13 cellular contexts compared by ENCODE assay signal in genomic region chr2:136019304-136019703, GRCh38. TPM values are rescaled to one million over a fixed set of nuclear protein-coding genes. Genes with fewer than 3 reads are reported as not detected.
DNase-seq lines count a peak whose midpoint lies in the region; ATAC-seq and TF ChIP-seq lines count a peak whose summit lies in the region.
"Had no signal": no experiment of that assay in that cellular context is flagged by ENCODE, and none has a peak within 500 bp of the region (broad histone marks: within the 10 kb centered on the region; RNA-seq: fewer than 3 reads in every experiment).

No MANE protein-coding gene starts in this region.

- no peaks in the 10 kb centered on the region for H3K27me3 Mint-ChIP-seq in memory B cell

- H3K27ac Mint-ChIP-seq in memory B cell: peak overlapping the region; percentile 66

- H3K4me3 ChIP-seq in HL-60 (replicated peaks; ENCODE audit: insufficient read depth, low read length) (no peak overlapping the region), dorsolateral prefrontal cortex (no peak overlapping the region)
- H3K4me3 ChIP-seq: ascending aorta, smooth muscle cell had no signal

- no peaks in the 10 kb centered on the region for H3K27me3 ChIP-seq in HL-60 (ENCODE audit: insufficient read depth, poor library complexity, severe bottlenecking)
- H3K27me3 ChIP-seq in dorsolateral prefrontal cortex: no peaks in the 10 kb centered on the region
- H3K27me3 ChIP-seq: ascending aorta had no signal

- ATAC-seq in GM18519 (IDR thresholded peaks at IDR 0.05; ENCODE audit: low FRiP score, unreplicated experiment): peak; percentile 70
- peak; percentile 76 for ATAC-seq in GM21723 (IDR thresholded peaks at IDR 0.05; ENCODE audit: unreplicated experiment)
- ATAC-seq in memory B cell (ENCODE audit: low read depth): peak; percentile 95
- ATAC-seq in HG02970 (IDR thresholded peaks at IDR 0.05; ENCODE audit: low FRiP score, unreplicated experiment): no peak

- DNase-seq in HL-60 (ENCODE audit: low read depth in 1 of 2, low spot score in 1 of 2): peak in 1 of 2 experiments; percentile 80
- peak in 1 of 2 donors; percentile 24 for DNase-seq in memory B cell (ENCODE audit: low spot score in 2 of 2)
- no peak for DNase-seq in dorsolateral prefrontal cortex
- no peak for DNase-seq in NCI-H1417 (lab: John Stamatoyannopoulos, UW)
- no peak for DNase-seq in NCI-H2171 treated with DMSO at 0.1 percent for 48 hours (lab: John Stamatoyannopoulos, UW)
- DNase-seq: DMS79 treated with DMSO at 0.1 percent for 48 hours, mesendoderm, NCI-H1694 had no signal

- H3K27ac ChIP-seq in HL-60 (replicated peaks) (peak overlapping the region; percentile 14; the same call in 1 of the 2 replicates), dorsolateral prefrontal cortex (no peak overlapping the region)
- H3K27ac ChIP-seq: ascending aorta had no signal

- no peaks in the 10 kb centered on the region for H3K9me3 Mint-ChIP-seq in memory B cell

- peaks cover 11% of the 10 kb centered on the region for H3K4me1 Mint-ChIP-seq in memory B cell

- intact Hi-C loops in dorsolateral prefrontal cortex (cut with DNase I): no loop called here

- H3K4me3 Mint-ChIP-seq in memory B cell: no peak overlapping the region

- H3K36me3 Mint-ChIP-seq in memory B cell: no peaks in the 10 kb centered on the region

- TF ChIP-seq CTCF in HL-60 (IDR thresholded peaks at IDR 0.05; ENCODE audit: insufficient read depth, low read length) (no peak), dorsolateral prefrontal cortex (IDR thresholded peaks at IDR 0.05 in 54 of 56, conservative IDR thresholded peaks at IDR 0.05 in 2 of 56; ENCODE audit: low read depth in 1 of 56, partially characterized antibody in 56 of 56) (no peak)

RNA-seq across cellular contexts. Expression of gene DARS1, which starts 33.9 kb away (rescaled TPM):
- 10 to 100 TPM; 30.3 to 79.7 (median 46.5) TPM for total RNA-seq in dorsolateral prefrontal cortex
